ENCODE assay signal across 7 cellular contexts in genomic region chr9:82201186-82201585, GRCh38.
"Had no signal": no experiment of that assay in that cellular context is flagged by ENCODE, and none has a peak within 500 bp of the region (broad histone marks: within the 10 kb centered on the region; RNA-seq: fewer than 3 reads in every experiment).

No MANE protein-coding gene starts in this region.

- ATAC-seq: HCT116, K562 had no signal

- H3K9me3 ChIP-seq: HAP-1 had no signal

- H3K27ac Mint-ChIP-seq: HFFc6 had no signal

- H3K4me3 ChIP-seq: HAP-1, K562 had no signal

- DNase-seq: GOT3, H7, HFFc6, IMR-90 had no signal

- H3K36me3 ChIP-seq: HAP-1 had no signal

- H3K9me3 Mint-ChIP-seq: HFFc6 had no signal

- H3K4me3 Mint-ChIP-seq: HFFc6 had no signal
